1 cellular context compared by ENCODE assay signal in genomic region chr7:156892821-156893706, GRCh38.
TF ChIP-seq lines count a peak whose summit lies in the region.

A gene with protein sequence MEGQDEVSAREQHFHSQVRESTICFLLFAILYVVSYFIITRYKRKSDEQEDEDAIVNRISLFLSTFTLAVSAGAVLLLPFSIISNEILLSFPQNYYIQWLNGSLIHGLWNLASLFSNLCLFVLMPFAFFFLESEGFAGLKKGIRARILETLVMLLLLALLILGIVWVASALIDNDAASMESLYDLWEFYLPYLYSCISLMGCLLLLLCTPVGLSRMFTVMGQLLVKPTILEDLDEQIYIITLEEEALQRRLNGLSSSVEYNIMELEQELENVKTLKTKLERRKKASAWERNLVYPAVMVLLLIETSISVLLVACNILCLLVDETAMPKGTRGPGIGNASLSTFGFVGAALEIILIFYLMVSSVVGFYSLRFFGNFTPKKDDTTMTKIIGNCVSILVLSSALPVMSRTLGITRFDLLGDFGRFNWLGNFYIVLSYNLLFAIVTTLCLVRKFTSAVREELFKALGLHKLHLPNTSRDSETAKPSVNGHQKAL (minus strand): TSS chr7:156893183. CDS start chr7:156892993, 190 bp downstream.

TF ChIP-seq in HepG2, 621 proteins besides CTCF, POLR2A, EP300 and RAD21 (continued from another document and continues in another):
- TF ChIP-seq ZC3H13 (CRISPR knock-in tag; IDR thresholded peaks at IDR 0.05) (no peak), HOXA7 (CRISPR knock-in tag; IDR thresholded peaks at IDR 0.05) (no peak), ZNF557 (CRISPR knock-in tag; IDR thresholded peaks at IDR 0.05) (no peak), TOPORS (CRISPR knock-in tag; IDR thresholded peaks at IDR 0.05) (no peak), ZNF329 (CRISPR knock-in tag; IDR thresholded peaks at IDR 0.05; ENCODE audit: low read depth) (0 out of 2 replicates have a peak, but pooled peaks have one; percentile 52), ZNF274 (CRISPR knock-in tag; IDR thresholded peaks at IDR 0.05) (peak; percentile 72; the same call in 1 of the 2 replicates), MBD4 (IDR thresholded peaks at IDR 0.05; ENCODE audit: borderline replicate concordance, low read length) (no peak), MATR3 (CRISPR knock-in tag; IDR thresholded peaks at IDR 0.05) (no peak), HNRNPK (IDR thresholded peaks at IDR 0.05; ENCODE audit: low read depth, low read length, poor library complexity, severe bottlenecking) (no peak), NBN (conservative IDR thresholded peaks at IDR 0.05) (no peak), MTF1 (CRISPR knock-in tag; IDR thresholded peaks at IDR 0.05) (no peak), SP2 (CRISPR knock-in tag; IDR thresholded peaks at IDR 0.05) (no peak), DNMT3B (CRISPR knock-in tag; conservative IDR thresholded peaks at IDR 0.05) (no peak), TOE1 (CRISPR knock-in tag; IDR thresholded peaks at IDR 0.05) (no peak), AGO1 (IDR thresholded peaks at IDR 0.05; ENCODE audit: low read depth, low read length, poor library complexity, severe bottlenecking) (no peak), ZNF713 (CRISPR knock-in tag; IDR thresholded peaks at IDR 0.05) (no peak), SRSF1 (optimal IDR thresholded peaks at IDR 0.05; ENCODE audit: low read depth, low read length) (no peak), SP1 (IDR thresholded peaks at IDR 0.05) (no peak), SP1 (CRISPR knock-in tag; IDR thresholded peaks at IDR 0.05) (peak; percentile 91), ZNF333 (CRISPR knock-in tag; IDR thresholded peaks at IDR 0.05; ENCODE audit: borderline replicate concordance) (no peak), SNAPC2 (CRISPR knock-in tag; IDR thresholded peaks at IDR 0.05) (no peak), ZNF879 (CRISPR knock-in tag; IDR thresholded peaks at IDR 0.05) (no peak), SATB2 (CRISPR knock-in tag; IDR thresholded peaks at IDR 0.05) (no peak), NR2C2 (CRISPR knock-in tag; IDR thresholded peaks at IDR 0.05; ENCODE audit: borderline replicate concordance) (peak; percentile 65), FOXA1 (IDR thresholded peaks at IDR 0.05) (no peak), FOXA1 (CRISPR knock-in tag; IDR thresholded peaks at IDR 0.05) (no peak), DR1 (CRISPR knock-in tag; IDR thresholded peaks at IDR 0.05) (peak; percentile 55), ZNF367 (CRISPR knock-in tag; IDR thresholded peaks at IDR 0.05; ENCODE audit: borderline replicate concordance) (no peak), SMC3 (IDR thresholded peaks at IDR 0.05; ENCODE audit: low read length) (no peak), BORCS8-MEF2B (CRISPR knock-in tag; IDR thresholded peaks at IDR 0.05) (no peak), ZNF678 (CRISPR knock-in tag; IDR thresholded peaks at IDR 0.05) (no peak), ZNF7 (CRISPR knock-in tag; IDR thresholded peaks at IDR 0.05) (no peak), ZNF710 (CRISPR knock-in tag; IDR thresholded peaks at IDR 0.05; ENCODE audit: borderline replicate concordance) (0 out of 2 replicates have a peak, but pooled peaks have one; percentile 38), CEBPG (CRISPR knock-in tag; IDR thresholded peaks at IDR 0.05) (no peak), ZIK1 (CRISPR knock-in tag; IDR thresholded peaks at IDR 0.05; ENCODE audit: borderline replicate concordance, low read depth) (0 out of 2 replicates have a peak, but pooled peaks have one; percentile 60), ATM (IDR thresholded peaks at IDR 0.05; ENCODE audit: borderline replicate concordance) (no peak), ZNF30 (CRISPR knock-in tag; IDR thresholded peaks at IDR 0.05) (no peak), POLR2AphosphoS2 (IDR thresholded peaks at IDR 0.05; ENCODE audit: low read depth, low read length) (no peak), TBL1XR1 (IDR thresholded peaks at IDR 0.05; ENCODE audit: borderline replicate concordance, low read length, partially characterized antibody) (no peak), CSRNP1 (CRISPR knock-in tag; IDR thresholded peaks at IDR 0.05) (0 out of 2 replicates have a peak, but pooled peaks have one; percentile 22), PBX2 (CRISPR knock-in tag; IDR thresholded peaks at IDR 0.05) (no peak), ZKSCAN1 (IDR thresholded peaks at IDR 0.05; ENCODE audit: low read length) (no peak)
- TF ChIP-seq, protein P1, sequence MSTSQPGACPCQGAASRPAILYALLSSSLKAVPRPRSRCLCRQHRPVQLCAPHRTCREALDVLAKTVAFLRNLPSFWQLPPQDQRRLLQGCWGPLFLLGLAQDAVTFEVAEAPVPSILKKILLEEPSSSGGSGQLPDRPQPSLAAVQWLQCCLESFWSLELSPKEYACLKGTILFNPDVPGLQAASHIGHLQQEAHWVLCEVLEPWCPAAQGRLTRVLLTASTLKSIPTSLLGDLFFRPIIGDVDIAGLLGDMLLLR (CRISPR knock-in tag; IDR thresholded peaks at IDR 0.05): no peak; the same call in 1 of the 2 replicates
- TF ChIP-seq, protein P2, sequence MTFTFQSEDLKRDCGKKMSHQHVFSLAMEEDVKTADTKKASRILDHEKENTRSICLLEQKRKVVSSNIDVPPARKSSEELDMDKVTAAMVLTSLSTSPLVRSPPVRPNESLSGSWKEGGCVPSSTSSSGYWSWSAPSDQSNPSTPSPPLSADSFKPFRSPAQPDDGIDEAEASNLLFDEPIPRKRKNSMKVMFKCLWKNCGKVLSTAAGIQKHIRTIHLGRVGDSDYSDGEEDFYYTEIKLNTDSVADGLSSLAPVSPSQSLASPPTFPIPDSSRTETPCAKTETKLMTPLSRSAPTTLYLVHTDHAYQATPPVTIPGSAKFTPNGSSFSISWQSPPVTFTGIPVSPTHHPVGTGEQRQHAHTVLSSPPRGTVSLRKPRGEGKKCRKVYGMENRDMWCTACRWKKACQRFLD (CRISPR knock-in tag; IDR thresholded peaks at IDR 0.05; ENCODE audit: borderline replicate concordance): no peak
- TF ChIP-seq, protein P3, sequence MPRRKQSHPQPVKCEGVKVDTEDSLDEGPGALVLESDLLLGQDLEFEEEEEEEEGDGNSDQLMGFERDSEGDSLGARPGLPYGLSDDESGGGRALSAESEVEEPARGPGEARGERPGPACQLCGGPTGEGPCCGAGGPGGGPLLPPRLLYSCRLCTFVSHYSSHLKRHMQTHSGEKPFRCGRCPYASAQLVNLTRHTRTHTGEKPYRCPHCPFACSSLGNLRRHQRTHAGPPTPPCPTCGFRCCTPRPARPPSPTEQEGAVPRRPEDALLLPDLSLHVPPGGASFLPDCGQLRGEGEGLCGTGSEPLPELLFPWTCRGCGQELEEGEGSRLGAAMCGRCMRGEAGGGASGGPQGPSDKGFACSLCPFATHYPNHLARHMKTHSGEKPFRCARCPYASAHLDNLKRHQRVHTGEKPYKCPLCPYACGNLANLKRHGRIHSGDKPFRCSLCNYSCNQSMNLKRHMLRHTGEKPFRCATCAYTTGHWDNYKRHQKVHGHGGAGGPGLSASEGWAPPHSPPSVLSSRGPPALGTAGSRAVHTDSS (CRISPR knock-in tag; conservative IDR thresholded peaks at IDR 0.05): 0 out of 2 replicates have a peak, but pooled peaks have one; percentile 62
- TF ChIP-seq, protein P4, sequence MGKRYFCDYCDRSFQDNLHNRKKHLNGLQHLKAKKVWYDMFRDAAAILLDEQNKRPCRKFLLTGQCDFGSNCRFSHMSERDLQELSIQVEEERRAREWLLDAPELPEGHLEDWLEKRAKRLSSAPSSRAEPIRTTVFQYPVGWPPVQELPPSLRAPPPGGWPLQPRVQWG (CRISPR knock-in tag; IDR thresholded peaks at IDR 0.05; ENCODE audit: borderline replicate concordance, low read depth): no peak
- TF ChIP-seq, protein P5, sequence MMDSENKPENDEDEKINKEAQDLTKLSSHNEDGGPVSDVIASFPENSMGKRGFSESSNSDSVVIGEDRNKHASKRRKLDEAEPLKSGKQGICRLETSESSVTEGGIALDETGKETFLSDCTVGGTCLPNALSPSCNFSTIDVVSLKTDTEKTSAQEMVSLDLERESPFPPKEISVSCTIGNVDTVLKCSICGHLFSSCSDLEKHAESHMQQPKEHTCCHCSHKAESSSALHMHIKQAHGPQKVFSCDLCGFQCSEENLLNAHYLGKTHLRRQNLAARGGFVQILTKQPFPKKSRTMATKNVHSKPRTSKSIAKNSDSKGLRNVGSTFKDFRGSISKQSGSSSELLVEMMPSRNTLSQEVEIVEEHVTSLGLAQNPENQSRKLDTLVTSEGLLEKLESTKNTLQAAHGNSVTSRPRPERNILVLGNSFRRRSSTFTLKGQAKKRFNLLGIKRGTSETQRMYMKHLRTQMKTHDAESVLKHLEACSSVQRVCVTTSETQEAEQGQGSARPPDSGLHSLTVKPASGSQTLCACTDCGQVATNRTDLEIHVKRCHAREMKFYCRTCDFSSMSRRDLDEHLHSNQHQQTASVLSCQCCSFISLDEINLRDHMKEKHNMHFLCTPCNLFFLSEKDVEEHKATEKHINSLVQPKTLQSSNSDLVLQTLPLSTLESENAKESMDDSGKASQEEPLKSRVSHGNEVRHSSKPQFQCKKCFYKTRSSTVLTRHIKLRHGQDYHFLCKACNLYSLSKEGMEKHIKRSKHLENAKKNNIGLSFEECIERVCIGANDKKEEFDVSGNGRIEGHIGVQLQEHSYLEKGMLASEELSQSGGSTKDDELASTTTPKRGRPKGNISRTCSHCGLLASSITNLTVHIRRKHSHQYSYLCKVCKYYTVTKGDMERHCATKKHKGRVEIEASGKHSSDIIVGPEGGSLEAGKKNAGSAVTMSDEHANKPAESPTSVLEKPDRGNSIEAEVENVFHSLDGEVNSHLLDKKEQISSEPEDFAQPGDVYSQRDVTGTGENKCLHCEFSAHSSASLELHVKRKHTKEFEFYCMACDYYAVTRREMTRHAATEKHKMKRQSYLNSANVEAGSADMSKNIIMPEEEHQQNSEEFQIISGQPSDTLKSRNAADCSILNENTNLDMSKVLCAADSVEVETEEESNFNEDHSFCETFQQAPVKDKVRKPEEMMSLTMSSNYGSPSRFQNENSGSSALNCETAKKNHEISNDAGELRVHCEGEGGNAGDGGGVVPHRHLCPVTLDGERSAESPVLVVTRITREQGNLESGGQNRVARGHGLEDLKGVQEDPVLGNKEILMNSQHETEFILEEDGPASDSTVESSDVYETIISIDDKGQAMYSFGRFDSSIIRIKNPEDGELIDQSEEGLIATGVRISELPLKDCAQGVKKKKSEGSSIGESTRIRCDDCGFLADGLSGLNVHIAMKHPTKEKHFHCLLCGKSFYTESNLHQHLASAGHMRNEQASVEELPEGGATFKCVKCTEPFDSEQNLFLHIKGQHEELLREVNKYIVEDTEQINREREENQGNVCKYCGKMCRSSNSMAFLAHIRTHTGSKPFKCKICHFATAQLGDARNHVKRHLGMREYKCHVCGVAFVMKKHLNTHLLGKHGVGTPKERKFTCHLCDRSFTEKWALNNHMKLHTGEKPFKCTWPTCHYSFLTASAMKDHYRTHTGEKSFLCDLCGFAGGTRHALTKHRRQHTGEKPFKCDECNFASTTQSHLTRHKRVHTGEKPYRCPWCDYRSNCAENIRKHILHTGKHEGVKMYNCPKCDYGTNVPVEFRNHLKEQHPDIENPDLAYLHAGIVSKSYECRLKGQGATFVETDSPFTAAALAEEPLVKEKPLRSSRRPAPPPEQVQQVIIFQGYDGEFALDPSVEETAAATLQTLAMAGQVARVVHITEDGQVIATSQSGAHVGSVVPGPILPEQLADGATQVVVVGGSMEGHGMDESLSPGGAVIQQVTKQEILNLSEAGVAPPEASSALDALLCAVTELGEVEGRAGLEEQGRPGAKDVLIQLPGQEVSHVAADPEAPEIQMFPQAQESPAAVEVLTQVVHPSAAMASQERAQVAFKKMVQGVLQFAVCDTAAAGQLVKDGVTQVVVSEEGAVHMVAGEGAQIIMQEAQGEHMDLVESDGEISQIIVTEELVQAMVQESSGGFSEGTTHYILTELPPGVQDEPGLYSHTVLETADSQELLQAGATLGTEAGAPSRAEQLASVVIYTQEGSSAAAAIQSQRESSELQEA (CRISPR knock-in tag; IDR thresholded peaks at IDR 0.05; ENCODE audit: not compliant biosample characterization): peak; percentile 25
- TF ChIP-seq, protein P6, sequence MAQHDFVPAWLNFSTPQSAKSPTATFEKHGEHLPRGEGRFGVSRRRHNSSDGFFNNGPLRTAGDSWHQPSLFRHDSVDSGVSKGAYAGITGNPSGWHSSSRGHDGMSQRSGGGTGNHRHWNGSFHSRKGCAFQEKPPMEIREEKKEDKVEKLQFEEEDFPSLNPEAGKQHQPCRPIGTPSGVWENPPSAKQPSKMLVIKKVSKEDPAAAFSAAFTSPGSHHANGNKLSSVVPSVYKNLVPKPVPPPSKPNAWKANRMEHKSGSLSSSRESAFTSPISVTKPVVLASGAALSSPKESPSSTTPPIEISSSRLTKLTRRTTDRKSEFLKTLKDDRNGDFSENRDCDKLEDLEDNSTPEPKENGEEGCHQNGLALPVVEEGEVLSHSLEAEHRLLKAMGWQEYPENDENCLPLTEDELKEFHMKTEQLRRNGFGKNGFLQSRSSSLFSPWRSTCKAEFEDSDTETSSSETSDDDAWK (CRISPR knock-in tag; IDR thresholded peaks at IDR 0.05): no peak
